In genomic region chr2:86592547-86593230, GRCh38 we compare ENCODE assay signal across 21 cellular contexts. TPM values are rescaled to one million over a fixed set of nuclear protein-coding genes. Genes with fewer than 3 reads are reported as not detected.
A peak's percentile ranks its signal among the peaks of the same experiment; 100 is the strongest.
DNase-seq lines count a peak whose midpoint lies in the region; ATAC-seq and TF ChIP-seq lines count a peak whose summit lies in the region.
"Had no signal": no experiment of that assay in that cellular context is flagged by ENCODE, and none has a peak within 500 bp of the region (broad histone marks: within the 10 kb centered on the region; RNA-seq: fewer than 3 reads in every experiment).

No MANE protein-coding gene starts in this region.

- ATAC-seq in omental fat pad (ENCODE audit: low FRiP score) (peak; percentile 95), GM21423 (IDR thresholded peaks at IDR 0.05; ENCODE audit: unreplicated experiment) (no peak)
- ATAC-seq: activated T-cell treated with anti-CD3 and anti-CD28 coated beads, Interleukin-2, amount 50 U/mL, for 4 hours; HepG2; T-helper 17 cell had no signal

- TF ChIP-seq CTCF in fibroblast of the aortic adventitia (IDR thresholded peaks at IDR 0.05; ENCODE audit: insufficient read depth, low read length) (no peak), omental fat pad (IDR thresholded peaks at IDR 0.05) (no peak)

- intact Hi-C loops in head of caudate nucleus (cut with DNase I), result no loop called here

- DNase-seq in AG20443 (ENCODE audit: low spot score) (peak; percentile 13), NCI-H446 treated with DMSO at 0.1 percent for 48 hours (lab: John Stamatoyannopoulos, UW) (peak; percentile 60), fibroblast of the aortic adventitia (ENCODE audit: low read depth) (peak; percentile 72), omental fat pad (ENCODE audit: low spot score) (no peak), NOMO-1 treated with dmso at 0.1 percent for 144 hours (lab: John Stamatoyannopoulos, UW; ENCODE audit: unreplicated experiment) (no peak), head of caudate nucleus (no peak), NCI-H1048 (lab: John Stamatoyannopoulos, UW) (no peak)
- DNase-seq: activated CD4-positive, alpha-beta memory T cell treated with anti-CD3 and anti-CD28 coated beads, Interleukin-2, amount 10 ng/mL, durations not matched to agents 7 days and 5 days; activated naive CD4-positive, alpha-beta T cell treated with anti-CD3 and anti-CD28 coated beads, Interleukin-2, amount 10 ng/mL, durations not matched to agents 7 days and 5 days; activated T-cell treated with anti-CD3 and anti-CD28 coated beads, Interleukin-2, amount 50 U/mL, for 4 hours; CD4-positive, alpha-beta T cell; mesendoderm; NCI-H187; SHP77; spleen; T-helper 17 cell; thyroid gland; WERI-Rb-1 had no signal

- H3K4me3 ChIP-seq in fibroblast of the aortic adventitia (ENCODE audit: low read depth, low read length), result no peak overlapping the region
- H3K4me3 ChIP-seq: prostate gland, spleen, thyroid gland had no signal

RNA-seq across cellular contexts. Expression of gene CHMP3, which starts 29.4 kb away (rescaled TPM):
- 87.5 and 202 TPM in 2 replicates for total RNA-seq in fibroblast of the aortic adventitia (ENCODE audit: low replicate concordance)
- total RNA-seq in omental fat pad, result 100 to 1,000 TPM in 2 of 4 donors, 10 to 100 TPM in 2; 80.2 to 146 (median 111) TPM

RNA-seq across cellular contexts. Expression of gene RNF103, which starts 31.0 kb away (rescaled TPM):
- total RNA-seq in fibroblast of the aortic adventitia (ENCODE audit: low replicate concordance) (25.0 and 25.1 TPM in 2 replicates), omental fat pad (10 to 100 TPM; 22.7 to 41.0 (median 28.2) TPM)

Comparison
In these comparisons a context has a peak if more than half of its experiments do, and no peak if none do; other contexts are left out.
1. DNase-seq: peak in AG20443 (single experiment), NCI-H446 treated with DMSO at 0.1 percent for 48 hours (single experiment) and fibroblast of the aortic adventitia (single experiment); none in omental fat pad (single experiment), NOMO-1 treated with dmso at 0.1 percent for 144 hours (single experiment), head of caudate nucleus (0 of 42) and NCI-H1048 (single experiment).